Comparison of ENCODE assay signal across 1 cellular context in genomic region chr14:104973215-104974145, GRCh38.
A peak's percentile ranks its signal among the peaks of the same experiment; 100 is the strongest.
TF ChIP-seq lines count a peak whose summit lies in the region.

No MANE protein-coding gene starts in this region.

TF ChIP-seq in K562, 482 proteins besides CTCF, POLR2A, EP300 and RAD21:
- TF ChIP-seq CTCFL (IDR thresholded peaks at IDR 0.05; ENCODE audit: borderline replicate concordance, insufficient read depth, low read depth, low read length, poor library complexity, severe bottlenecking) (no peak), TCF7 (IDR thresholded peaks at IDR 0.05; ENCODE audit: borderline replicate concordance) (no peak), YBX1 (IDR thresholded peaks at IDR 0.05) (no peak), FOSL1 (tag; conservative IDR thresholded peaks at IDR 0.05) (0 out of 2 replicates have a peak, but pooled peaks have one; percentile 36), ZNF551 (CRISPR knock-in tag; IDR thresholded peaks at IDR 0.05) (no peak), GTF2F1 (IDR thresholded peaks at IDR 0.05; ENCODE audit: low read depth, low read length) (no peak), SOX6 (IDR thresholded peaks at IDR 0.05) (no peak), ZKSCAN1 (IDR thresholded peaks at IDR 0.05; ENCODE audit: low read depth, low read length) (0 out of 2 replicates have a peak, but pooled peaks have one; percentile 18), KLF16 (IDR thresholded peaks at IDR 0.05) (no peak), NONO (IDR thresholded peaks at IDR 0.05; ENCODE audit: low read depth in 2 of 2, low read length in 1 of 2) (no peak)
